Comparison of ENCODE assay signal across 8 cellular contexts in genomic region chr2:173965372-173966025, GRCh38. TPM values are rescaled to one million over a fixed set of nuclear protein-coding genes. Genes with fewer than 3 reads are reported as not detected.
A peak's percentile ranks its signal among the peaks of the same experiment; 100 is the strongest.
DNase-seq lines count a peak whose midpoint lies in the region; ATAC-seq, FAIRE-seq and TF ChIP-seq lines count a peak whose summit lies in the region.

SP3 (minus strand) TSS chr2:173965373; CDS start chr2:173965171, 202 bp downstream.

- H2AFZ ChIP-seq in HepG2 (ENCODE audit: low read length) = no peak within 1 kb of the TSS

- peaks cover 49% of the 10 kb centered on the region for H3K4me1 ChIP-seq in HepG2 (ENCODE audit: insufficient read depth, low read length)

- POLR2A ChIA-PET in HepG2 (lab: Yijun Ruan, JAX) = interaction anchor here (0.5 to 1.4 kb wide), 10 partner anchors 13 to 430 kb away, joined by 3 to 6 read pairs (median 3); partner anchors contain the start of genes OLA1 and SCRN3

- H3K9ac ChIP-seq in HepG2 (ENCODE audit: insufficient read depth, low read depth, low read length) = peak within 1 kb of the TSS; percentile 97

- peaks cover 45% of the 10 kb centered on the region for H3K79me2 ChIP-seq in HepG2 (ENCODE audit: insufficient read depth, low read length)

- WGBS in HepG2 (ENCODE audit: low lambda C conversion rate) = 1% methylated on average over 24 of the region's 52 CpGs

- H3K4me2 ChIP-seq in HepG2 (ENCODE audit: low read depth, low read length) = peak within 1 kb of the TSS; percentile 99

- peak within 1 kb of the TSS; percentile 85 to 99 (median 98) for H3K4me3 ChIP-seq in HepG2 (replicated peaks in 1 of 3; ENCODE audit: insufficient read depth in 1 of 3, low read depth in 2 of 3, low read length in 3 of 3)

- H4K20me1 ChIP-seq in HepG2 (ENCODE audit: insufficient read depth, low read length) = peaks cover 21% of the 10 kb centered on the region

- intact Hi-C loops in dendritic cell treated with granulocyte-macrophage colony-stimulating factor and Interleukin-4, amounts not matched to agents 40 ng/mL and 50 ng/mL, for 4 days (cut with micrococcal nuclease) = loop anchor here (10.0 kb wide), 1 partner anchor 379 kb away; no protein-coding TSS in a partner anchor
- intact Hi-C loops in HepG2 (cut with micrococcal nuclease; ENCODE audit: unreplicated experiment) = loop anchor here (1.0 to 5.0 kb wide), 3 partner anchors 77 to 377 kb away; no protein-coding TSS in a partner anchor

- DNase-seq in C1 segment of cervical spinal cord (lab: John Stamatoyannopoulos, UW) (peak; percentile 80 to 97 (median 96)), NCI-H774 (lab: John Stamatoyannopoulos, UW) (peak; percentile 95), HepG2 (ENCODE audit: low spot score) (peak; percentile 96)
- DNase-seq in activated CD4-positive, alpha-beta T cell treated with anti-CD3 and anti-CD28 coated beads, Interleukin-2, amount 50 U/mL, for 4 hours = peak; percentile 92 to 94
- peak; percentile 96 for DNase-seq in stimulated activated CD4-positive, alpha-beta T cell treated with anti-CD3 and anti-CD28 coated beads, Interleukin-4, amount 100 ng/mL, for 1 hour

- H3K9me3 ChIP-seq in HepG2 (ENCODE audit: low read length) = no peaks in the 10 kb centered on the region

- H3K4me3 Mint-ChIP-seq in dendritic cell treated with granulocyte-macrophage colony-stimulating factor and Interleukin-4, amounts not matched to agents 40 ng/mL and 50 ng/mL, for 4 days = peak within 1 kb of the TSS; percentile 96

- peak; percentile 81 for TF ChIP-seq RAD21 in HepG2 (CRISPR knock-in tag; IDR thresholded peaks at IDR 0.05)

- no peaks in the 10 kb centered on the region for H3K9me3 Mint-ChIP-seq in dendritic cell treated with granulocyte-macrophage colony-stimulating factor and Interleukin-4, amounts not matched to agents 40 ng/mL and 50 ng/mL, for 4 days

- H3K36me3 Mint-ChIP-seq in dendritic cell treated with granulocyte-macrophage colony-stimulating factor and Interleukin-4, amounts not matched to agents 40 ng/mL and 50 ng/mL, for 4 days (ENCODE audit: low read depth) = peaks cover 40% of the 10 kb centered on the region

- CTCF ChIA-PET in HepG2 (lab: Yijun Ruan, JAX; ENCODE audit: low intra/inter-chr PET ratio, low total read pairs) = interaction anchor here (1.9 kb wide), 1 partner anchor 38 kb away, joined by 4 read pairs; no protein-coding TSS in a partner anchor

- in situ Hi-C loops in HepG2 (cut with HindIII; ENCODE audit: extremely low pct_ligation_motif_present, low pct_unique_long_range_greater_than_20kb) = no loop called here

- no peak for FAIRE-seq in HepG2 (lab: Jason Lieb, UNC)

- peak; percentile 69 to 74; a peak in 3 of 4 replicates for TF ChIP-seq POLR2A in HepG2 (IDR thresholded peaks at IDR 0.05; ENCODE audit: insufficient read depth in 1 of 2, low read depth in 2 of 2, low read length in 2 of 2)

- TF ChIP-seq EP300 in HepG2 (IDR thresholded peaks at IDR 0.05; ENCODE audit: low read depth in 2 of 2, low read length in 2 of 2) (no peak), HepG2 (CRISPR knock-in tag; IDR thresholded peaks at IDR 0.05; ENCODE audit: borderline replicate concordance) (no peak)

- H3K36me3 ChIP-seq in HepG2 (replicated peaks in 1 of 2; ENCODE audit: control insufficient read depth in 1 of 2, insufficient read depth in 2 of 2, low read length in 2 of 2) = no peaks in the 10 kb centered on the region

- TF ChIP-seq CTCF in HepG2 (CRISPR knock-in tag; IDR thresholded peaks at IDR 0.05) = peak; percentile 28

- BruUV-seq in HepG2 (replicated peaks; lab: Mats Ljungman, UMichigan) = no TSS peak

- peaks cover 44% of the 10 kb centered on the region for H3K4me1 Mint-ChIP-seq in dendritic cell treated with granulocyte-macrophage colony-stimulating factor and Interleukin-4, amounts not matched to agents 40 ng/mL and 50 ng/mL, for 4 days (ENCODE audit: low read depth)

- H3K27me3 ChIP-seq in HepG2 (ENCODE audit: control insufficient read depth in 1 of 2, insufficient read depth in 2 of 2, low read length in 2 of 2) = no peaks in the 10 kb centered on the region; a peak in 1 of 5 replicates

- ATAC-seq in GM19351 (IDR thresholded peaks at IDR 0.05; ENCODE audit: unreplicated experiment) = peak; percentile 63
- peak; percentile 68 for ATAC-seq in HG03521 (IDR thresholded peaks at IDR 0.05; ENCODE audit: unreplicated experiment)
- peak; percentile 89 for ATAC-seq in HepG2

- H3K27ac Mint-ChIP-seq in dendritic cell treated with granulocyte-macrophage colony-stimulating factor and Interleukin-4, amounts not matched to agents 40 ng/mL and 50 ng/mL, for 4 days = peak within 1 kb of the TSS; percentile 100

- H3K27ac ChIP-seq in HepG2 (ENCODE audit: extremely low read length, insufficient read depth, low read length) = peak within 1 kb of the TSS; percentile 95

- no peaks in the 10 kb centered on the region for H3K27me3 Mint-ChIP-seq in dendritic cell treated with granulocyte-macrophage colony-stimulating factor and Interleukin-4, amounts not matched to agents 40 ng/mL and 50 ng/mL, for 4 days

TF ChIP-seq in HepG2, 621 proteins besides CTCF, POLR2A, EP300 and RAD21 (continues in another document):
- TF ChIP-seq RBAK (CRISPR knock-in tag; IDR thresholded peaks at IDR 0.05) = no peak
- TF ChIP-seq MZF1 (CRISPR knock-in tag; IDR thresholded peaks at IDR 0.05; ENCODE audit: borderline replicate concordance) = no peak
- TF ChIP-seq THAP9 (CRISPR knock-in tag; IDR thresholded peaks at IDR 0.05; ENCODE audit: borderline replicate concordance) = peak; percentile 94
- no peak for TF ChIP-seq ZNF354B (CRISPR knock-in tag; IDR thresholded peaks at IDR 0.05)

RNA-seq across cellular contexts. Expression of gene SP3, which starts in this region (rescaled TPM):
- 132 and 171 TPM in 2 replicates for total RNA-seq in HepG2 (2016; rRNA removed; fragmentation: Illumina TruSeq; extraction: Trizol)
- total RNA-seq in HepG2 (2016; cell fraction: cytosol; rRNA removed; fragmentation: Illumina TruSeq; extraction: Trizol; ENCODE audit: low read depth) = 46.7 and 54.6 TPM in 2 replicates
- 129 and 171 TPM in 2 replicates for total RNA-seq in HepG2 (2016; cell fraction: insoluble cytoplasmic fraction; rRNA removed; fragmentation: Illumina TruSeq; extraction: Trizol)
- 117 and 137 TPM in 2 replicates for total RNA-seq in HepG2 (2016; cell fraction: membrane; rRNA removed; fragmentation: Illumina TruSeq; extraction: Trizol)
- total RNA-seq in HepG2 (2016; cell fraction: nucleus; rRNA removed; fragmentation: Illumina TruSeq; extraction: Trizol) = 111 and 118 TPM in 2 replicates
- 53.9 and 57.3 TPM in 2 replicates for polyA plus RNA-seq in HepG2 (2011; rRNA removed)
- polyA plus RNA-seq in HepG2 (2011; cell fraction: cytosol; rRNA removed) = 24.5 and 38.2 TPM in 2 replicates
- polyA plus RNA-seq in HepG2 (2011; cell fraction: nucleus; rRNA removed) = 29.7 TPM in 2 replicates
- polyA plus RNA-seq in HepG2 (2012) = 42.0 and 48.0 TPM in 2 replicates
- 5.3 and 5.5 TPM in 2 replicates for polyA plus RNA-seq in HepG2 (2016; cell fraction: cytosol; fragmentation: Illumina TruSeq; extraction: Trizol; ENCODE audit: low read depth)
- 79.1 and 85.5 TPM in 2 replicates for polyA plus RNA-seq in HepG2 (2016; cell fraction: insoluble cytoplasmic fraction; fragmentation: Illumina TruSeq; extraction: Trizol; ENCODE audit: low read depth)
- polyA plus RNA-seq in HepG2 (2016; cell fraction: membrane; fragmentation: Illumina TruSeq; extraction: Trizol; ENCODE audit: low read depth) = 24.8 and 28.9 TPM in 2 replicates
- polyA plus RNA-seq in HepG2 (2016; cell fraction: nucleus; fragmentation: Illumina TruSeq; extraction: Trizol; ENCODE audit: insufficient read depth, low read depth) = 51.2 and 54.9 TPM in 2 replicates
- polyA minus RNA-seq in HepG2 (2011; rRNA and poly(A)+ RNA removed; ENCODE audit: low replicate concordance) = 45.0 and 74.0 TPM in 2 replicates
- 67.2 and 72.9 TPM in 2 replicates for polyA minus RNA-seq in HepG2 (2011; cell fraction: cytosol; rRNA and poly(A)+ RNA removed)
- 202 and 214 TPM in 2 replicates for polyA minus RNA-seq in HepG2 (2011; cell fraction: nucleus; rRNA and poly(A)+ RNA removed)

Comparison
In these comparisons a context has a peak if more than half of its experiments do, and no peak if none do; other contexts are left out.
1. Peak in every context shown above with its lines: DNase-seq, ATAC-seq, H3K4me3 ChIP-seq and H3K27ac ChIP-seq.